ENCODE assay signal across 9 cellular contexts in genomic region chrX:79559290-79559689, GRCh38.
"Had no signal": no experiment of that assay in that cellular context is flagged by ENCODE, and none has a peak within 500 bp of the region (broad histone marks: within the 10 kb centered on the region; RNA-seq: fewer than 3 reads in every experiment).

No MANE protein-coding gene starts in this region.

- H3K9ac ChIP-seq: GM23248 had no signal

- H3K36me3 ChIP-seq: HAP-1 had no signal

- H3K9me3 ChIP-seq: HAP-1 had no signal

- H3K27ac Mint-ChIP-seq: HFFc6, IgD-negative memory B cell had no signal

- H3K27ac ChIP-seq: GM23248, HL-60 had no signal

- DNase-seq: GM23248, GOT3, H7, HFFc6 had no signal

- H3K36me3 Mint-ChIP-seq: IgD-negative memory B cell had no signal

- H3K4me1 Mint-ChIP-seq: IgD-negative memory B cell had no signal

- ATAC-seq: HCT116, HepG2 had no signal

- FAIRE-seq: HepG2 had no signal

- H3K9me3 Mint-ChIP-seq: HFFc6 had no signal

- H3K4me3 Mint-ChIP-seq: HFFc6, IgD-negative memory B cell had no signal

- H3K4me3 ChIP-seq: GM23248, HAP-1 had no signal

- H3K4me1 ChIP-seq: HAP-1 had no signal
